In genomic region chr17:55440391-55440790, GRCh38 we compare ENCODE assay signal across 1 cellular context.
TF ChIP-seq lines count a peak whose summit lies in the region.

No MANE protein-coding gene starts in this region.

TF ChIP-seq in IMR-90, 13 proteins besides CTCF, POLR2A, EP300 and RAD21 (continued from another document):
- TF ChIP-seq NFE2L2 (IDR thresholded peaks at IDR 0.05; ENCODE audit: low read depth, low read length) = no peak
- no peak for TF ChIP-seq RCOR1 (IDR thresholded peaks at IDR 0.05; ENCODE audit: insufficient replicate concordance, low read length)
